In genomic region chr5:119411935-119412623, GRCh38 we compare ENCODE assay signal across 8 cellular contexts. TPM values are rescaled to one million over a fixed set of nuclear protein-coding genes. Genes with fewer than 3 reads are reported as not detected.
DNase-seq lines count a peak whose midpoint lies in the region; ATAC-seq and TF ChIP-seq lines count a peak whose summit lies in the region.

No MANE protein-coding gene starts in this region.

- H3K36me3 Mint-ChIP-seq in T-helper 1 cell treated with Interleukin-12 subunit alpha and Interleukin-12 subunit beta and Interleukin-4 antibody, amounts not matched to agents 30 μg/mL and 1 μg/mL, for 36 hours (ENCODE audit: low read depth): no peaks in the 10 kb centered on the region
- H3K36me3 Mint-ChIP-seq in brain: no peaks in the 10 kb centered on the region

- DNase-seq in stimulated activated CD4-positive, alpha-beta T cell treated with anti-CD3 and anti-CD28 coated beads, Interleukin-1b, Interleukin-23, amount 100 ng/mL, for 48 hours: peak; percentile 45
- DNase-seq in stimulated activated CD4-positive, alpha-beta T cell treated with anti-CD3 and anti-CD28 coated beads, Interleukin-4, amount 100 ng/mL, for 1 hour: no peak
- DNase-seq in NCI-H1105 treated with DMSO at 0.1 percent for 48 hours (lab: John Stamatoyannopoulos, UW) (peak; percentile 64), iPS DF 4.7 (ENCODE audit: extremely low read depth, low spot score) (peak; percentile 66), renal cortical epithelial cell (ENCODE audit: low read depth) (peak; percentile 78)

- no peaks in the 10 kb centered on the region for H3K9me3 Mint-ChIP-seq in T-helper 1 cell treated with Interleukin-12 subunit alpha and Interleukin-12 subunit beta and Interleukin-4 antibody, amounts not matched to agents 30 μg/mL and 1 μg/mL, for 36 hours
- no peaks in the 10 kb centered on the region for H3K9me3 Mint-ChIP-seq in brain

- TF ChIP-seq CTCF in brain (conservative IDR thresholded peaks at IDR 0.05): peak; percentile 95 to 98

- peaks cover 3% of the 10 kb centered on the region for H3K27me3 Mint-ChIP-seq in T-helper 1 cell treated with Interleukin-12 subunit alpha and Interleukin-12 subunit beta and Interleukin-4 antibody, amounts not matched to agents 30 μg/mL and 1 μg/mL, for 36 hours (ENCODE audit: low read depth)
- peaks cover 4% of the 10 kb centered on the region for H3K27me3 Mint-ChIP-seq in brain

- H3K4me3 Mint-ChIP-seq in T-helper 1 cell treated with Interleukin-12 subunit alpha and Interleukin-12 subunit beta and Interleukin-4 antibody, amounts not matched to agents 30 μg/mL and 1 μg/mL, for 36 hours: peak overlapping the region; percentile 86
- peak overlapping the region; percentile 85 to 96 (median 93) for H3K4me3 Mint-ChIP-seq in brain

- peaks cover 30% of the 10 kb centered on the region for H3K4me1 Mint-ChIP-seq in T-helper 1 cell treated with Interleukin-12 subunit alpha and Interleukin-12 subunit beta and Interleukin-4 antibody, amounts not matched to agents 30 μg/mL and 1 μg/mL, for 36 hours (ENCODE audit: low read depth)
- peaks cover 31% of the 10 kb centered on the region for H3K4me1 Mint-ChIP-seq in brain

- peak; percentile 75 for ATAC-seq in HG02798 (IDR thresholded peaks at IDR 0.05; ENCODE audit: poor library complexity, unreplicated experiment)

- peak overlapping the region; percentile 47 for H3K27ac Mint-ChIP-seq in T-helper 1 cell treated with Interleukin-12 subunit alpha and Interleukin-12 subunit beta and Interleukin-4 antibody, amounts not matched to agents 30 μg/mL and 1 μg/mL, for 36 hours
- peak overlapping the region; percentile 84 to 97 (median 93) for H3K27ac Mint-ChIP-seq in brain

RNA-seq across cellular contexts. Expression of gene HSD17B4, which starts 40.2 kb away (rescaled TPM):
- polyA plus RNA-seq in brain (ENCODE audit: insufficient read depth, low read depth, low replicate concordance): 105 TPM
- 225 and 259 TPM in 2 replicates for total RNA-seq in renal cortical epithelial cell

RNA-seq across cellular contexts. Expression of gene TNFAIP8, which starts 56.3 kb away (rescaled TPM):
- polyA plus RNA-seq in brain (ENCODE audit: insufficient read depth, low read depth, low replicate concordance): 8.9 TPM
- 57.9 and 75.7 TPM in 2 replicates for total RNA-seq in renal cortical epithelial cell
